Comparison of ENCODE assay signal across 24 cellular contexts in genomic region chr3:116164039-116164438, GRCh38.
"Had no signal": no experiment of that assay in that cellular context is flagged by ENCODE, and none has a peak within 500 bp of the region (broad histone marks: within the 10 kb centered on the region; RNA-seq: fewer than 3 reads in every experiment).

No MANE protein-coding gene starts in this region.

- FAIRE-seq: small intestine, urothelium cell line had no signal

- H3K27me3 ChIP-seq: neural progenitor cell, pancreas, right atrium auricular region, right lobe of liver, sigmoid colon, stomach, thyroid gland, tibial nerve, upper lobe of left lung, vagina had no signal

- ATAC-seq: natural killer cell; pancreas; right lobe of liver; stimulated activated effector memory CD8-positive, alpha-beta T cell treated with anti-CD3 and anti-CD28 coated beads, Interleukin-12 subunit alpha, Interleukin-12 subunit beta, amount 100 ng/mL, for 72 hours; stimulated activated naive B cell treated with anti-CD40 and anti-IgM and Interleukin-4, amounts not matched to agents 10 μg/mL and 1 μg/mL and 100 μg/mL, for 72 hours had no signal

- H3K4me1 ChIP-seq: pancreas, prostate gland, right atrium auricular region, right lobe of liver, sigmoid colon, stomach, thyroid gland, upper lobe of left lung, vagina had no signal

- H3K9me3 ChIP-seq: pancreas, prostate gland, right atrium auricular region, right lobe of liver, sigmoid colon, stomach, thoracic aorta, thyroid gland, tibial nerve, vagina had no signal

- H3K4me3 ChIP-seq: neural progenitor cell, pancreas, prostate gland, right atrium auricular region, right lobe of liver, sigmoid colon, stomach, thoracic aorta, thyroid gland, tibial nerve, upper lobe of left lung, vagina had no signal

- H3K36me3 ChIP-seq: neural progenitor cell, pancreas, prostate gland, right atrium auricular region, right lobe of liver, sigmoid colon, stomach, thoracic aorta, thyroid gland, tibial nerve, upper lobe of left lung, vagina had no signal

- DNase-seq: natural killer cell; occipital lobe; pancreas; right lobe of liver; sigmoid colon; small intestine; stimulated activated CD4-positive, alpha-beta T cell treated with anti-CD3 and anti-CD28 coated beads, Interleukin-15, amount 100 ng/mL, for 24 hours; stimulated activated CD4-positive, alpha-beta T cell treated with anti-CD3 and anti-CD28 coated beads, Interleukin-2, amount 100 ng/mL, for 24 hours; stimulated activated CD4-positive, alpha-beta T cell treated with anti-CD3 and anti-CD28 coated beads, Interleukin-2, amount 100 ng/mL, for 48 hours; stimulated activated CD4-positive, alpha-beta T cell treated with anti-CD3 and anti-CD28 coated beads, Interleukin-4, amount 100 ng/mL, for 24 hours; stimulated activated naive B cell treated with anti-CD40 and anti-IgM and Interleukin-4, amounts not matched to agents 10 μg/mL and 1 μg/mL and 100 μg/mL, for 72 hours; stimulated activated naive CD4-positive, alpha-beta T cell treated with Interleukin-2 at 50 U/mL for 16 hours; stomach; thyroid gland; trophoblast cell; upper lobe of left lung had no signal

- H3K27ac ChIP-seq: neural progenitor cell, pancreas, prostate gland, right atrium auricular region, right lobe of liver, sigmoid colon, stomach, thoracic aorta, thyroid gland, tibial nerve, upper lobe of left lung, vagina had no signal

- H3K9ac ChIP-seq: neural progenitor cell had no signal

- H3K4me2 ChIP-seq: neural progenitor cell had no signal
